Comparison of ENCODE assay signal across 1 cellular context in the genomic region with DNA sequence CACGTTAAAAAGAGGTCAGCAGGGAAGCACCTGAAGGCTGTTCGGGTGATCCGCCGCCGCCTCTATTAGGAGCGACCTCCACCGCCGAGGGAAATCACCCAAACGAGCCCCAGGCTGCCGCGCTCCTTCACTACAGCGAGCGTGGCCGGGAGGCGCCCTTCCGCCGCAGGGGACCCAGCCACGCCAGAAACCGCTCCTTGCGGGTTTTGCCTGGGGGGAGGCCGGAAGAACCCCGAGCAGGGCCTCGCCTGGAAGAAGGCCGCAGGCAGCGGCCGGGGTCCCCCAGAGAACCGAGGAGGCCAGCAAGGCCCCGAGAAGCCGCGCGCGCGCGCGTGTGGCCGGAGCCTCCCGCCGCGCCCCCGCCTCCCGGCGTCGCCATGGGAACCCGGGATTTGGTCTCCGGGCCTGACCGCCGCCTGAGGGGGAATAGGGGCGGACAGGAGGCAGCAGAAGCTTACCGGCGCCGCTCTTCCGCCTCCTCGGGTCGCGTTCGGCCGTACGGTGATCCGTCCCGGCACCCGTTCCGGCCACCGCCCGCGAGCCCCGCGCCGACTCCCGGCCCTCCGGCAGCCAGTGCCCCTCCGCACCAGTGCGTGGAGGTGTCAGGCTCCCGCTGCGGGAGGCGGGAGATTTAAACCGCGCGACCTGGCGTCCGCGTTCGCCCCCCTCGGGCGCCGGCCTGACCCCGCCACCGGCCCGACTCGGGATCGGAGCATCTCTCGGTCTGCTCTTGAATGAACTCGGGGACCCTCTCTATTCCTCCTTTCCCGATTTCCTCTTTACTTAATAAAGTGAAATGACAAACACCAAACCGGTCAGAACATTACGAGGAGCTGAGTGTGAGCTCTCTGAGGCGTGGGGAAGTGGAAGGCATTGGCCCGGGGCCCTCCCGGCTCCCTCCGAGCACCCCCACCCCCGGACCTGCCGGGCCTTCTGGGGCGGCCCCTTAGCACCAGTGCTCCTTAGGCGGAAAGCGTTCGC.
TF ChIP-seq lines count a peak whose summit lies in the region.

A gene (minus strand): TSS at position 606 of the 981 bp plus-strand sequence. CDS start 42,757 bp downstream, outside the sequence.

TF ChIP-seq in A549, 52 proteins besides CTCF, POLR2A, EP300 and RAD21 (continued from another document):
- TF ChIP-seq TFCP2L1 (CRISPR knock-in tag; IDR thresholded peaks at IDR 0.05): no peak
